In genomic region chr11:73989156-73989555, GRCh38 we compare ENCODE assay signal across 23 cellular contexts. TPM values are rescaled to one million over a fixed set of nuclear protein-coding genes. Genes with fewer than 3 reads are reported as not detected.
DNase-seq lines count a peak whose midpoint lies in the region; ATAC-seq, FAIRE-seq and TF ChIP-seq lines count a peak whose summit lies in the region.
"Had no signal": no experiment of that assay in that cellular context is flagged by ENCODE, and none has a peak within 500 bp of the region (broad histone marks: within the 10 kb centered on the region; RNA-seq: fewer than 3 reads in every experiment).

No MANE protein-coding gene starts in this region.

- H3K27ac ChIP-seq in K562 (ENCODE audit: extremely low read depth, low read depth, low read length), result peak overlapping the region; percentile 10; the same call in 1 of the 3 replicates
- H3K27ac ChIP-seq: foreskin keratinocyte, KMS-11, neural progenitor cell, RWPE1, tibial nerve had no signal

- TF ChIP-seq EP300 in K562 (IDR thresholded peaks at IDR 0.05; ENCODE audit: low read length), result no peak

- no peak for TF ChIP-seq POLR2A in K562 (conservative IDR thresholded peaks at IDR 0.05)

- no TSS peak for BruUV-seq in K562 (replicated peaks; lab: Mats Ljungman, UMichigan)

- H3F3A ChIP-seq in Loucy (ENCODE audit: low read depth), result no peaks in the 10 kb centered on the region

- H3K27me3 ChIP-seq in Loucy (ENCODE audit: insufficient read depth, low read length, poor library complexity, severe bottlenecking) (no peaks in the 10 kb centered on the region), K562 (ENCODE audit: control insufficient read depth in 2 of 2, insufficient read depth in 2 of 2, low read length in 2 of 2) (no peaks in the 10 kb centered on the region)
- H3K27me3 ChIP-seq: foreskin keratinocyte, neural progenitor cell, tibial nerve had no signal

- FAIRE-seq in K562 (lab: Jason Lieb, UNC), result peak; percentile 60

- DNase-seq in AG09319 (ENCODE audit: extremely low read depth, low read depth), result no peak
- peak; percentile 5 for DNase-seq in GF-D8 (lab: John Stamatoyannopoulos, UW)
- peak in 2 of 4 experiments; percentile 47 to 67 for DNase-seq in K562 (ENCODE audit: extremely low read depth in 1 of 4, low spot score in 3 of 4)
- DNase-seq in DMS79 treated with DMSO at 0.1 percent for 48 hours (lab: John Stamatoyannopoulos, UW), result no peak
- DNase-seq: activated naive CD4-positive, alpha-beta T cell; foreskin keratinocyte; left cardiac atrium; NCI-H1436; NCI-H2171 treated with DMSO at 0.1 percent for 48 hours; NCI-H82; stimulated activated CD4-positive, alpha-beta T cell treated with anti-CD3 and anti-CD28 coated beads, Interleukin-12 subunit alpha, Interleukin-12 subunit beta, amount 100 ng/mL, for 4 hours; stimulated activated naive B cell treated with anti-CD40 and anti-IgM and Interleukin-4, amounts not matched to agents 10 μg/mL and 1 μg/mL and 100 μg/mL, for 72 hours; T-helper 1 cell had no signal

- peak; percentile 7 for TF ChIP-seq CTCF in AG09319 (IDR thresholded peaks at IDR 0.05; ENCODE audit: low read depth, low read length)
- peak; percentile 44; the same call in 1 of the 2 replicates for TF ChIP-seq CTCF in Loucy (conservative IDR thresholded peaks at IDR 0.05; ENCODE audit: low read length)
- peak; percentile 51 to 82 (median 63); a peak in 5 of 6 replicates for TF ChIP-seq CTCF in K562 (IDR thresholded peaks at IDR 0.05 in 2 of 3, conservative IDR thresholded peaks at IDR 0.05 in 1 of 3; ENCODE audit: insufficient read depth in 2 of 3, low read depth in 1 of 3, low read length in 3 of 3)

- in situ Hi-C loops in K562 (cut with MboI), result loop anchor here (5.0 kb wide), 1 partner anchor 98 kb away; no protein-coding TSS in a partner anchor

- H4K20me1 ChIP-seq in Loucy (ENCODE audit: insufficient read depth, low read length, poor library complexity, severe bottlenecking) (no peaks in the 10 kb centered on the region), K562 (replicated peaks; ENCODE audit: control insufficient read depth, insufficient read depth, low read length) (no peaks in the 10 kb centered on the region)

- no peaks in the 10 kb centered on the region for H3K9me3 ChIP-seq in Loucy (ENCODE audit: insufficient read depth, low read depth, low read length)
- no peaks in the 10 kb centered on the region for H3K9me3 ChIP-seq in K562 (replicated peaks; ENCODE audit: control insufficient read depth, insufficient read depth, low read depth, low read length)
- H3K9me3 ChIP-seq: tibial nerve had no signal

- H3K9ac ChIP-seq in Loucy (ENCODE audit: low read depth, low read length, poor library complexity, severe bottlenecking), result no peak overlapping the region
- H3K9ac ChIP-seq in K562 (ENCODE audit: insufficient read depth in 1 of 2, low read depth in 2 of 2, low read length in 2 of 2), result no peak overlapping the region
- H3K9ac ChIP-seq: KMS-11, neural progenitor cell had no signal

- no peak overlapping the region for H2AFZ ChIP-seq in Loucy (ENCODE audit: low read length)
- peak overlapping the region; percentile 77 for H2AFZ ChIP-seq in K562 (ENCODE audit: low read depth, low read length)
- H2AFZ ChIP-seq: neural progenitor cell had no signal

- CTCF ChIA-PET in K562 (lab: Yijun Ruan, JAX; ENCODE audit: low intra/inter-chr PET ratio), result interaction anchor here (2.1 kb wide), 1 partner anchor 102 kb away, joined by 13 read pairs; no protein-coding TSS in a partner anchor

- H3K36me3 ChIP-seq in Loucy (ENCODE audit: insufficient read depth, low read length) (no peaks in the 10 kb centered on the region), K562 (ENCODE audit: control insufficient read depth, insufficient read depth, low read length) (no peaks in the 10 kb centered on the region)
- H3K36me3 ChIP-seq: neural progenitor cell, tibial nerve had no signal

- 20% methylated on average over 6 of the region's 6 CpGs for WGBS in K562 (ENCODE audit: insufficient coverage, low coverage, missing lambda C conversion rate)

- POLR2A ChIA-PET in K562 (lab: Yijun Ruan, JAX), result no interaction called here

- peaks cover 8% of the 10 kb centered on the region for H3K4me1 ChIP-seq in Loucy (ENCODE audit: insufficient read depth, low read length, poor library complexity, severe bottlenecking)
- peaks cover 8 to 10% of the 10 kb centered on the region in 2 experiments; a peak in 4 of 5 replicates for H3K4me1 ChIP-seq in K562 (replicated peaks in 1 of 2; ENCODE audit: control insufficient read depth in 2 of 2, insufficient read depth in 2 of 2, low read length in 2 of 2)
- H3K4me1 ChIP-seq: foreskin keratinocyte, neural progenitor cell, tibial nerve had no signal

- H3K9me2 ChIP-seq in Loucy (replicated peaks; ENCODE audit: low read depth, low read length), result no peaks in the 10 kb centered on the region

- TF ChIP-seq RAD21 in K562 (CRISPR knock-in tag; conservative IDR thresholded peaks at IDR 0.05 in 1 of 2, IDR thresholded peaks at IDR 0.05 in 1 of 2), result peak; percentile 74 to 85

- H3K9me1 ChIP-seq in K562 (ENCODE audit: control insufficient read depth, insufficient read depth, low read length), result no peaks in the 10 kb centered on the region

- H3K4me2 ChIP-seq in Loucy (ENCODE audit: low read depth, low read length, poor library complexity, severe bottlenecking), result no peak overlapping the region
- H3K4me2 ChIP-seq in K562 (ENCODE audit: insufficient read depth, low read length), result peak overlapping the region; percentile 14; the same call in 1 of the 2 replicates
- H3K4me2 ChIP-seq: KMS-11, neural progenitor cell had no signal

- ATAC-seq in K562 (peak; percentile 68), GM21447 (IDR thresholded peaks at IDR 0.05; ENCODE audit: unreplicated experiment) (no peak), GM18511 (IDR thresholded peaks at IDR 0.05; ENCODE audit: unreplicated experiment) (no peak), HG02840 (IDR thresholded peaks at IDR 0.05; ENCODE audit: low FRiP score, unreplicated experiment) (no peak)
- ATAC-seq: foreskin keratinocyte; left cardiac atrium; stimulated activated naive B cell treated with anti-CD40 and anti-IgM and Interleukin-4, amounts not matched to agents 10 μg/mL and 1 μg/mL and 100 μg/mL, for 72 hours had no signal

- intact Hi-C loops in K562 (cut with micrococcal nuclease), result loop anchor here (1.0 kb wide), 1 partner anchor 101 kb away; no protein-coding TSS in a partner anchor

- H3K79me2 ChIP-seq in Loucy (ENCODE audit: insufficient read depth, low read length) (peaks cover 6% of the 10 kb centered on the region), K562 (ENCODE audit: control insufficient read depth, insufficient read depth, low read length) (no peaks in the 10 kb centered on the region; the same call in 2 of the 3 replicates)

- no peak overlapping the region for H3K4me3 ChIP-seq in Loucy (ENCODE audit: low read length, poor library complexity, severe bottlenecking)
- no peak overlapping the region for H3K4me3 ChIP-seq in K562
- H3K4me3 ChIP-seq: neural progenitor cell, tibial nerve had no signal

RNA-seq across cellular contexts. Expression of gene UCP2, which starts 6.5 kb away (rescaled TPM):
- 125 and 263 TPM in 2 replicates for total RNA-seq in K562 (2011; cell fraction: chromatin; rRNA removed; ENCODE audit: low replicate concordance)
- 180 and 194 TPM in 2 replicates for total RNA-seq in K562 (2011; cell fraction: nucleolus; rRNA removed)
- 161 and 172 TPM in 2 replicates for total RNA-seq in K562 (2011; cell fraction: nucleoplasm; rRNA removed)
- total RNA-seq in K562 (2014; rRNA removed) (21.5 and 29.2 TPM in 2 replicates), K562 (2014; rRNA removed; fragmentation: Illumina TruSeq; extraction: Trizol) (19.6 and 24.1 TPM in 2 replicates), K562 (2015; rRNA removed; fragmentation: Illumina TruSeq; extraction: Trizol) (19.2 and 25.9 TPM in 2 replicates), K562 (2021) (141 and 152 TPM in 2 replicates)
- polyA plus RNA-seq in K562 (2011; rRNA removed) (45.6 and 59.3 TPM in 2 replicates), K562 (2014; fragmentation: Illumina TruSeq; extraction: Trizol) (147 and 173 TPM in 2 replicates), K562 (2014; fragmentation: Nextera tagmentation; extraction: Ambion mirVana) (100 to 1,000 TPM in 1 of 2 experiments, 10 to 100 TPM in 1; 95.7 to 216 TPM), K562 (2014; rRNA removed) (84.5 and 87.9 TPM in 2 replicates)
- 113 and 142 TPM in 2 replicates for polyA plus RNA-seq in K562 (2011; cell fraction: cytosol; rRNA removed)
- 52.2 and 60.9 TPM in 2 replicates for polyA plus RNA-seq in K562 (2011; cell fraction: nucleus; rRNA removed)
- polyA plus RNA-seq in K562 (2012), result 99.1 and 151 TPM in 2 replicates
- 59.5 and 95.2 TPM in 2 replicates for polyA minus RNA-seq in K562 (2011; rRNA and poly(A)+ RNA removed)
- 107 and 109 TPM in 2 replicates for polyA minus RNA-seq in K562 (2011; cell fraction: cytosol; rRNA and poly(A)+ RNA removed)
- 69.9 and 106 TPM in 2 replicates for polyA minus RNA-seq in K562 (2011; cell fraction: nucleus; rRNA and poly(A)+ RNA removed)

RNA-seq across cellular contexts. Expression of gene UCP3, which starts 19.7 kb away (rescaled TPM):
- 2.3 and 3.3 TPM in 2 replicates for total RNA-seq in K562 (2011; cell fraction: chromatin; rRNA removed; ENCODE audit: low replicate concordance)
- total RNA-seq in K562 (2011; cell fraction: nucleolus; rRNA removed), result 2.2 and 3.5 TPM in 2 replicates
- total RNA-seq in K562 (2011; cell fraction: nucleoplasm; rRNA removed), result 0.84 and 3.1 TPM in 2 replicates
- total RNA-seq in K562 (2014; rRNA removed), result 0.05 and 0.94 TPM in 2 replicates
- total RNA-seq in K562 (2014; rRNA removed; fragmentation: Illumina TruSeq; extraction: Trizol), result 0.25 and 0.29 TPM in 2 replicates
- total RNA-seq in K562 (2015; rRNA removed; fragmentation: Illumina TruSeq; extraction: Trizol), result 0.41 and 0.65 TPM in 2 replicates
- 0.18 and 0.53 TPM in 2 replicates for total RNA-seq in K562 (2021)
- polyA plus RNA-seq in K562 (2011; rRNA removed), result 0.15 and 0.26 TPM in 2 replicates
- 0.24 and 0.27 TPM in 2 replicates for polyA plus RNA-seq in K562 (2011; cell fraction: cytosol; rRNA removed)
- 1.9 and 2.1 TPM in 2 replicates for polyA plus RNA-seq in K562 (2011; cell fraction: nucleus; rRNA removed)
- 0.46 and 0.66 TPM in 2 replicates for polyA plus RNA-seq in K562 (2012)
- polyA plus RNA-seq in K562 (2014; fragmentation: Illumina TruSeq; extraction: Trizol), result 0.43 and 0.53 TPM in 2 replicates
- polyA plus RNA-seq in K562 (2014; fragmentation: Nextera tagmentation; extraction: Ambion mirVana), result not detected
- polyA plus RNA-seq in K562 (2014; rRNA removed), result 0.04 and 0.21 TPM in 2 replicates
- polyA minus RNA-seq in K562 (2011; rRNA and poly(A)+ RNA removed), result 0.36 and 0.39 TPM in 2 replicates
- polyA minus RNA-seq in K562 (2011; cell fraction: cytosol; rRNA and poly(A)+ RNA removed), result not detected in 2 replicates
- polyA minus RNA-seq in K562 (2011; cell fraction: nucleus; rRNA and poly(A)+ RNA removed), result 0.81 and 1.00 TPM in 2 replicates

RNA-seq across cellular contexts. Expression of gene DNAJB13, which starts 38.3 kb away (rescaled TPM):
- total RNA-seq in K562 (2011; cell fraction: chromatin; rRNA removed; ENCODE audit: low replicate concordance), result 0.69 TPM in 1 of 2 replicates, not detected in the other
- not detected in 2 replicates for total RNA-seq in K562 (2011; cell fraction: nucleolus; rRNA removed)
- total RNA-seq in K562 (2011; cell fraction: nucleoplasm; rRNA removed), result 0.31 and 0.81 TPM in 2 replicates
- total RNA-seq in K562 (2014; rRNA removed) (not detected in 2 replicates), K562 (2014; rRNA removed; fragmentation: Illumina TruSeq; extraction: Trizol) (not detected in 2 replicates), K562 (2015; rRNA removed; fragmentation: Illumina TruSeq; extraction: Trizol) (not detected in 2 replicates), K562 (2021) (not detected in 2 replicates)
- polyA plus RNA-seq in K562 (2011; rRNA removed) (0.14 and 0.46 TPM in 2 replicates), K562 (2014; fragmentation: Illumina TruSeq; extraction: Trizol) (not detected in 2 replicates), K562 (2014; fragmentation: Nextera tagmentation; extraction: Ambion mirVana) (not detected), K562 (2014; rRNA removed) (0.04 TPM in 1 of 2 replicates, not detected in the other)
- 0.13 TPM in 1 of 2 replicates, not detected in the other for polyA plus RNA-seq in K562 (2011; cell fraction: cytosol; rRNA removed)
- 0.73 and 1.4 TPM in 2 replicates for polyA plus RNA-seq in K562 (2011; cell fraction: nucleus; rRNA removed)
- polyA plus RNA-seq in K562 (2012), result 0.08 and 0.10 TPM in 2 replicates
- polyA minus RNA-seq in K562 (2011; rRNA and poly(A)+ RNA removed), result 0.15 TPM in 1 of 2 replicates, not detected in the other
- not detected in 2 replicates for polyA minus RNA-seq in K562 (2011; cell fraction: cytosol; rRNA and poly(A)+ RNA removed)
- polyA minus RNA-seq in K562 (2011; cell fraction: nucleus; rRNA and poly(A)+ RNA removed), result 0.13 and 0.44 TPM in 2 replicates
- total RNA-seq: aorta, left cardiac atrium, mononuclear cell had no signal
- polyA plus RNA-seq: aorta, foreskin keratinocyte had no signal

Comparison
In these comparisons a context has a peak if more than half of its experiments do, and no peak if none do; other contexts are left out.
1. CTCF ChIP-seq: peak in every context shown above with its lines; median percentile 63 in K562; 44 in Loucy; 7 in AG09319.